In genomic region chr7:149859369-149859768, GRCh38 we compare ENCODE assay signal across 21 cellular contexts.
"Had no signal": no experiment of that assay in that cellular context is flagged by ENCODE, and none has a peak within 500 bp of the region (broad histone marks: within the 10 kb centered on the region; RNA-seq: fewer than 3 reads in every experiment).

No MANE protein-coding gene starts in this region.

- H3K9me3 ChIP-seq: body of pancreas, left lung, neutrophil, right lobe of liver, tibial nerve had no signal

- H3K9ac ChIP-seq: parathyroid adenoma had no signal

- H3K79me2 ChIP-seq: parathyroid adenoma had no signal

- H3K27me3 ChIP-seq: body of pancreas, left lung, neutrophil, right lobe of liver, tibial nerve had no signal

- DNase-seq: activated B cell treated with CpG ODN at 0.5 μM for 24 hours; activated CD4-positive, alpha-beta T cell treated with anti-CD3 and anti-CD28 coated beads for 36 hours; activated CD4-positive, alpha-beta T cell treated with anti-CD3 and anti-CD28 coated beads, Interleukin-2, amount 50 U/mL, for 4 hours; activated naive CD4-positive, alpha-beta T cell treated with Interleukin-2 at 50 U/mL for 16 hours; activated T-cell treated with anti-CD3 and anti-CD28 coated beads, Interleukin-2, amount 50 U/mL, for 48 hours; anterior cingulate cortex; body of pancreas; effector CD4-positive, alpha-beta T cell; erythroblast; foreskin fibroblast; immature natural killer cell; left lung; right lobe of liver; stimulated activated CD4-positive, alpha-beta T cell treated with anti-CD3 and anti-CD28 coated beads, Interleukin-1b, Interleukin-23, amount 100 ng/mL, for 48 hours; stimulated activated naive CD8-positive, alpha-beta T cell treated with anti-CD3 and anti-CD28 coated beads, Interleukin-15, amount 100 ng/mL, for 72 hours; T-helper 9 cell had no signal

- H2AFZ ChIP-seq: parathyroid adenoma had no signal

- H3K4me3 ChIP-seq: body of pancreas, left lung, lung, right lobe of liver, skin epidermis, tibial nerve had no signal

- H3K27ac ChIP-seq: body of pancreas, left lung, neutrophil, parathyroid adenoma, right lobe of liver, skin epidermis, tibial nerve had no signal
